26 cellular contexts compared by ENCODE assay signal in the genomic region with DNA sequence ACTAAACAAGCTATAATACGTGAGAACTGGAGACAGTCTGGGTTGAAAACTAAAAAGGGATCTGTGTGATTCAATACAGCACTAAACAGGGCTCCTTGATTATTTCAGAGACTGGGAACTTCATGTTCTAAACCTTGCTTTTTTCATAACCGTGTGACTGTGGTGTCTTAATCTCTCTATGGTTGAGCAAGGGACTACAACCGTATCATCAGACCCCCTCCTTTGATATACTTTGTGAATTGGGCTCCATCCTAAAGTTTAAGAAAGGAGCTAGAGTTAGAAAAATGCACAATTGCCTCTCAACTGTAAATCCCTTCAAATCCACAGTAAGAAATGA. TPM values are rescaled to one million over a fixed set of nuclear protein-coding genes. Genes with fewer than 3 reads are reported as not detected.
"Had no signal": no experiment of that assay in that cellular context is flagged by ENCODE, and none has a peak within 500 bp of the region (broad histone marks: within the 10 kb centered on the region; RNA-seq: fewer than 3 reads in every experiment).

No MANE protein-coding gene starts in this region.

- H3K4me3 Mint-ChIP-seq: dendritic cell treated with granulocyte-macrophage colony-stimulating factor and Interleukin-4, amounts not matched to agents 40 ng/mL and 50 ng/mL, for 4 days; effector memory CD8-positive, alpha-beta T cell; naive thymus-derived CD8-positive, alpha-beta T cell; neural crest cell; stimulated activated naive B cell treated with anti-CD40 and anti-IgM and Interleukin-4, amounts not matched to agents 10 μg/mL and 1 μg/mL and 100 μg/mL, for 72 hours; stimulated activated naive CD8-positive, alpha-beta T cell treated with anti-CD3 and anti-CD28 coated beads, Interleukin-15, amount 100 ng/mL, for 72 hours had no signal

- H3K4me1 Mint-ChIP-seq: neural crest cell had no signal

- H3K27ac Mint-ChIP-seq: dendritic cell treated with granulocyte-macrophage colony-stimulating factor and Interleukin-4, amounts not matched to agents 40 ng/mL and 50 ng/mL, for 4 days; effector memory CD8-positive, alpha-beta T cell; naive thymus-derived CD8-positive, alpha-beta T cell; stimulated activated naive B cell treated with anti-CD40 and anti-IgM and Interleukin-4, amounts not matched to agents 10 μg/mL and 1 μg/mL and 100 μg/mL, for 72 hours; stimulated activated naive CD8-positive, alpha-beta T cell treated with anti-CD3 and anti-CD28 coated beads, Interleukin-15, amount 100 ng/mL, for 72 hours had no signal

- H3K9me3 Mint-ChIP-seq: dendritic cell treated with granulocyte-macrophage colony-stimulating factor and Interleukin-4, amounts not matched to agents 40 ng/mL and 50 ng/mL, for 4 days; effector memory CD8-positive, alpha-beta T cell; neural crest cell; stimulated activated naive B cell treated with anti-CD40 and anti-IgM and Interleukin-4, amounts not matched to agents 10 μg/mL and 1 μg/mL and 100 μg/mL, for 72 hours; stimulated activated naive CD8-positive, alpha-beta T cell treated with anti-CD3 and anti-CD28 coated beads, Interleukin-15, amount 100 ng/mL, for 72 hours had no signal

- H3K36me3 ChIP-seq: esophagus muscularis mucosa, gastroesophageal sphincter, pancreas, prostate gland had no signal

- H3K36me3 Mint-ChIP-seq: naive thymus-derived CD8-positive, alpha-beta T cell had no signal

- H3K4me3 ChIP-seq: esophagus muscularis mucosa, gastroesophageal sphincter, mucosa of descending colon, pancreas, prostate gland, skin epidermis had no signal

- H3K9me3 ChIP-seq: esophagus muscularis mucosa, gastroesophageal sphincter, mucosa of descending colon, pancreas, prostate gland had no signal

- ATAC-seq: effector memory CD8-positive, alpha-beta T cell; gastroesophageal sphincter; left lobe of liver; naive thymus-derived CD8-positive, alpha-beta T cell; sciatic nerve had no signal

- H3K27ac ChIP-seq: epithelial cell of prostate, esophagus muscularis mucosa, gastroesophageal sphincter, pancreas, prostate gland, skin epidermis had no signal

- H3K27me3 ChIP-seq: esophagus muscularis mucosa, pancreas had no signal

- DNase-seq: cerebellar nuclear complex; effector memory CD8-positive, alpha-beta T cell; glutamatergic neuron; mucosa of descending colon; naive thymus-derived CD8-positive, alpha-beta T cell; occipital lobe; pancreas; retina; stimulated activated CD4-positive, alpha-beta T cell treated with anti-CD3 and anti-CD28 coated beads, Interleukin-2, amount 100 ng/mL, for 24 hours; stimulated activated CD4-positive, alpha-beta T cell treated with anti-CD3 and anti-CD28 coated beads, Interleukin-4, amount 100 ng/mL, for 4 hours; stimulated activated naive B cell treated with anti-CD40 and anti-IgM and Interleukin-4, amounts not matched to agents 10 μg/mL and 1 μg/mL and 100 μg/mL, for 72 hours; stimulated activated naive CD8-positive, alpha-beta T cell treated with anti-CD3 and anti-CD28 coated beads, Interleukin-15, amount 100 ng/mL, for 72 hours; trophoblast cell had no signal

- FAIRE-seq: colon, islet of Langerhans, pancreas, urothelium cell line had no signal

- H3K4me1 ChIP-seq: esophagus muscularis mucosa, gastroesophageal sphincter, pancreas, prostate gland had no signal

RNA-seq across cellular contexts. Expression of a gene that starts 16.9 kb away (rescaled TPM):
- total RNA-seq: fibroblast of villous mesenchyme had no signal
